In the genomic region with DNA sequence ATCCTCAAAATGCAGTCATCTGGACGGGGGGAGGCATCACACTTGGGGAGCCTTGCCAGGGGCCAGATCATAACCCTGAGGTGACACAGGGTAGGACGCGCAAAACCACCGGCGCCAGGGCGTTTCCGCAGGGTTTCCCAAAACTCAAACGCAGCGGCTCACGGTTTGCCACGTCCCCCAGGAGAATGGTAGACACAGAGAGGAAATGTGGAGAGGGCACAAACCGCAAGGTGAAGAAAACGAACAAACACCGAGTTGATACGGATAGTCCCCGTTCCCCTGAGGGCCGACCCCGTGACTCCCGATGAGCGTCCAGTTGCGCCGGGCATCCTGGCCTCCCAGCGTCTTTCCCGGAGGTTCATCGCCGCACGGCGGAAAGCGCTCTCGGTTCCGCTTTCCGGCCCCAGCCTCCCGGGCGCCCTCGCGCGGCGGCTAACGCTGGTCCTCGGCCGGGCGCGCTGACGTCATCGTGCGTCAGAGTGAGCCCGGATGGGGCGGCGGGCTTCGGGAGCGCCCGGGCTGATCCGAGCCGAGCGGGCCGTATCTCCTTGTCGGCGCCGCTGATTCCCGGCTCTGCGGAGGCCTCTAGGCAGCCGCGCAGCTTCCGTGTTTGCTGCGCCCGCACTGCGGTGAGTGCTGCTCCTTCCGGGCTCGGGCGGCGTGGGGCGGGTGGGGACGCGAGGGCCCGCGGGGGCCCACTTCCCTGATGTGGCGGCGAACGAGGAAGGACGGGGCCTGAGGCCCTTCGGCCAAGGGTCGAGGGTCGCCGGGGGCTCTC, we compare ENCODE assay signal across 1 cellular context.
A peak's percentile ranks its signal among the peaks of the same experiment; 100 is the strongest.
TF ChIP-seq lines count a peak whose summit lies in the region.

A gene (plus strand): TSS at position 467 of the 778 bp plus-strand sequence. CDS start 2,641 bp downstream, outside the sequence.

TF ChIP-seq in HepG2, 621 proteins besides CTCF, POLR2A, EP300 and RAD21 (continued from another document and continues in another):
- TF ChIP-seq, protein P1, sequence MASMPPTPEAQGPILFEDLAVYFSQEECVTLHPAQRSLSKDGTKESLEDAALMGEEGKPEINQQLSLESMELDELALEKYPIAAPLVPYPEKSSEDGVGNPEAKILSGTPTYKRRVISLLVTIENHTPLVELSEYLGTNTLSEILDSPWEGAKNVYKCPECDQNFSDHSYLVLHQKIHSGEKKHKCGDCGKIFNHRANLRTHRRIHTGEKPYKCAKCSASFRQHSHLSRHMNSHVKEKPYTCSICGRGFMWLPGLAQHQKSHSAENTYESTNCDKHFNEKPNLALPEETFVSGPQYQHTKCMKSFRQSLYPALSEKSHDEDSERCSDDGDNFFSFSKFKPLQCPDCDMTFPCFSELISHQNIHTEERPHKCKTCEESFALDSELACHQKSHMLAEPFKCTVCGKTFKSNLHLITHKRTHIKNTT (CRISPR knock-in tag; IDR thresholded peaks at IDR 0.05) = no peak
- TF ChIP-seq SMARCC2 (IDR thresholded peaks at IDR 0.05) = no peak
- peak; percentile 49 for TF ChIP-seq MED8 (CRISPR knock-in tag; IDR thresholded peaks at IDR 0.05; ENCODE audit: insufficient replicate concordance)
- TF ChIP-seq HNF4A (CRISPR knock-in tag; IDR thresholded peaks at IDR 0.05) = peak; percentile 61
- TF ChIP-seq, protein P2, sequence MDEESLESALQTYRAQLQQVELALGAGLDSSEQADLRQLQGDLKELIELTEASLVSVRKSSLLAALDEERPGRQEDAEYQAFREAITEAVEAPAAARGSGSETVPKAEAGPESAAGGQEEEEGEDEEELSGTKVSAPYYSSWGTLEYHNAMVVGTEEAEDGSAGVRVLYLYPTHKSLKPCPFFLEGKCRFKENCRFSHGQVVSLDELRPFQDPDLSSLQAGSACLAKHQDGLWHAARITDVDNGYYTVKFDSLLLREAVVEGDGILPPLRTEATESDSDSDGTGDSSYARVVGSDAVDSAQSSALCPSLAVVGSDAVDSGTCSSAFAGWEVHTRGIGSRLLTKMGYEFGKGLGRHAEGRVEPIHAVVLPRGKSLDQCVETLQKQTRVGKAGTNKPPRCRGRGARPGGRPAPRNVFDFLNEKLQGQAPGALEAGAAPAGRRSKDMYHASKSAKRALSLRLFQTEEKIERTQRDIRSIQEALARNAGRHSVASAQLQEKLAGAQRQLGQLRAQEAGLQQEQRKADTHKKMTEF (CRISPR knock-in tag; IDR thresholded peaks at IDR 0.05) = peak; percentile 91
- TF ChIP-seq, protein P3, sequence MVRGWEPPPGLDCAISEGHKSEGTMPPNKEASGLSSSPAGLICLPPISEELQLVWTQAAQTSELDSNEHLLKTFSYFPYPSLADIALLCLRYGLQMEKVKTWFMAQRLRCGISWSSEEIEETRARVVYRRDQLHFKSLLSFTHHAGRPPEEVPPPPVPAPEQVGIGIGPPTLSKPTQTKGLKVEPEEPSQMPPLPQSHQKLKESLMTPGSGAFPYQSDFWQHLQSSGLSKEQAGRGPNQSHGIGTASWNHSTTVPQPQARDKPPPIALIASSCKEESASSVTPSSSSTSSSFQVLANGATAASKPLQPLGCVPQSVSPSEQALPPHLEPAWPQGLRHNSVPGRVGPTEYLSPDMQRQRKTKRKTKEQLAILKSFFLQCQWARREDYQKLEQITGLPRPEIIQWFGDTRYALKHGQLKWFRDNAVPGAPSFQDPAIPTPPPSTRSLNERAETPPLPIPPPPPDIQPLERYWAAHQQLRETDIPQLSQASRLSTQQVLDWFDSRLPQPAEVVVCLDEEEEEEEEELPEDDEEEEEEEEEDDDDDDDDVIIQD (CRISPR knock-in tag; IDR thresholded peaks at IDR 0.05; ENCODE audit: low read depth) = peak; percentile 26; the same call in 1 of the 2 replicates
- no peak for TF ChIP-seq KDM1A (CRISPR knock-in tag; IDR thresholded peaks at IDR 0.05)
- TF ChIP-seq, protein P4, sequence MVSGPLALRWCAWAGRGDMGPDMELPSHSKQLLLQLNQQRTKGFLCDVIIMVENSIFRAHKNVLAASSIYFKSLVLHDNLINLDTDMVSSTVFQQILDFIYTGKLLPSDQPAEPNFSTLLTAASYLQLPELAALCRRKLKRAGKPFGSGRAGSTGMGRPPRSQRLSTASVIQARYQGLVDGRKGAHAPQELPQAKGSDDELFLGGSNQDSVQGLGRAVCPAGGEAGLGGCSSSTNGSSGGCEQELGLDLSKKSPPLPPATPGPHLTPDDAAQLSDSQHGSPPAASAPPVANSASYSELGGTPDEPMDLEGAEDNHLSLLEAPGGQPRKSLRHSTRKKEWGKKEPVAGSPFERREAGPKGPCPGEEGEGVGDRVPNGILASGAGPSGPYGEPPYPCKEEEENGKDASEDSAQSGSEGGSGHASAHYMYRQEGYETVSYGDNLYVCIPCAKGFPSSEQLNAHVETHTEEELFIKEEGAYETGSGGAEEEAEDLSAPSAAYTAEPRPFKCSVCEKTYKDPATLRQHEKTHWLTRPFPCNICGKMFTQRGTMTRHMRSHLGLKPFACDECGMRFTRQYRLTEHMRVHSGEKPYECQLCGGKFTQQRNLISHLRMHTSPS (CRISPR knock-in tag; IDR thresholded peaks at IDR 0.05; ENCODE audit: low read depth) = peak; percentile 22; the same call in 1 of the 2 replicates
- TF ChIP-seq TOE1 (CRISPR knock-in tag; IDR thresholded peaks at IDR 0.05) = no peak
- TF ChIP-seq, protein P5, sequence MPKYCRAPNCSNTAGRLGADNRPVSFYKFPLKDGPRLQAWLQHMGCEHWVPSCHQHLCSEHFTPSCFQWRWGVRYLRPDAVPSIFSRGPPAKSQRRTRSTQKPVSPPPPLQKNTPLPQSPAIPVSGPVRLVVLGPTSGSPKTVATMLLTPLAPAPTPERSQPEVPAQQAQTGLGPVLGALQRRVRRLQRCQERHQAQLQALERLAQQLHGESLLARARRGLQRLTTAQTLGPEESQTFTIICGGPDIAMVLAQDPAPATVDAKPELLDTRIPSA (CRISPR knock-in tag; IDR thresholded peaks at IDR 0.05; ENCODE audit: borderline replicate concordance) = no peak
- TF ChIP-seq RAD51 (IDR thresholded peaks at IDR 0.05; ENCODE audit: borderline replicate concordance) = no peak
- peak; percentile 71; the same call in 1 of the 2 replicates for TF ChIP-seq ZBTB20 (CRISPR knock-in tag; IDR thresholded peaks at IDR 0.05; ENCODE audit: borderline replicate concordance, low read depth)
- TF ChIP-seq, protein P6, sequence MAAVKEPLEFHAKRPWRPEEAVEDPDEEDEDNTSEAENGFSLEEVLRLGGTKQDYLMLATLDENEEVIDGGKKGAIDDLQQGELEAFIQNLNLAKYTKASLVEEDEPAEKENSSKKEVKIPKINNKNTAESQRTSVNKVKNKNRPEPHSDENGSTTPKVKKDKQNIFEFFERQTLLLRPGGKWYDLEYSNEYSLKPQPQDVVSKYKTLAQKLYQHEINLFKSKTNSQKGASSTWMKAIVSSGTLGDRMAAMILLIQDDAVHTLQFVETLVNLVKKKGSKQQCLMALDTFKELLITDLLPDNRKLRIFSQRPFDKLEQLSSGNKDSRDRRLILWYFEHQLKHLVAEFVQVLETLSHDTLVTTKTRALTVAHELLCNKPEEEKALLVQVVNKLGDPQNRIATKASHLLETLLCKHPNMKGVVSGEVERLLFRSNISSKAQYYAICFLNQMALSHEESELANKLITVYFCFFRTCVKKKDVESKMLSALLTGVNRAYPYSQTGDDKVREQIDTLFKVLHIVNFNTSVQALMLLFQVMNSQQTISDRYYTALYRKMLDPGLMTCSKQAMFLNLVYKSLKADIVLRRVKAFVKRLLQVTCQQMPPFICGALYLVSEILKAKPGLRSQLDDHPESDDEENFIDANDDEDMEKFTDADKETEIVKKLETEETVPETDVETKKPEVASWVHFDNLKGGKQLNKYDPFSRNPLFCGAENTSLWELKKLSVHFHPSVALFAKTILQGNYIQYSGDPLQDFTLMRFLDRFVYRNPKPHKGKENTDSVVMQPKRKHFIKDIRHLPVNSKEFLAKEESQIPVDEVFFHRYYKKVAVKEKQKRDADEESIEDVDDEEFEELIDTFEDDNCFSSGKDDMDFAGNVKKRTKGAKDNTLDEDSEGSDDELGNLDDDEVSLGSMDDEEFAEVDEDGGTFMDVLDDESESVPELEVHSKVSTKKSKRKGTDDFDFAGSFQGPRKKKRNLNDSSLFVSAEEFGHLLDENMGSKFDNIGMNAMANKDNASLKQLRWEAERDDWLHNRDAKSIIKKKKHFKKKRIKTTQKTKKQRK (IDR thresholded peaks at IDR 0.05; ENCODE audit: low read length) = no peak
- TF ChIP-seq, protein P7, sequence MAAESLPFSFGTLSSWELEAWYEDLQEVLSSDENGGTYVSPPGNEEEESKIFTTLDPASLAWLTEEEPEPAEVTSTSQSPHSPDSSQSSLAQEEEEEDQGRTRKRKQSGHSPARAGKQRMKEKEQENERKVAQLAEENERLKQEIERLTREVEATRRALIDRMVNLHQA (CRISPR knock-in tag; IDR thresholded peaks at IDR 0.05) = no peak
- TF ChIP-seq, protein P8, sequence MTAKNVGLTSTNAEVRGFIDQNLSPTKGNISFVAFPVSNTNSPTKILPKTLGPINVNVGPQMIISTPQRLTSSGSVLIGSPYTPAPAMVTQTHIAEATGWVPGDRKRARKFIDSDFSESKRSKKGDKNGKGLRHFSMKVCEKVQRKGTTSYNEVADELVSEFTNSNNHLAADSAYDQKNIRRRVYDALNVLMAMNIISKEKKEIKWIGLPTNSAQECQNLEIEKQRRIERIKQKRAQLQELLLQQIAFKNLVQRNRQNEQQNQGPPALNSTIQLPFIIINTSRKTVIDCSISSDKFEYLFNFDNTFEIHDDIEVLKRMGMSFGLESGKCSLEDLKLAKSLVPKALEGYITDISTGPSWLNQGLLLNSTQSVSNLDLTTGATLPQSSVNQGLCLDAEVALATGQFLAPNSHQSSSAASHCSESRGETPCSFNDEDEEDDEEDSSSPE (CRISPR knock-in tag; IDR thresholded peaks at IDR 0.05) = peak; percentile 56; the same call in 1 of the 2 replicates
- peak; percentile 79; the same call in 1 of the 2 replicates for TF ChIP-seq BORCS8-MEF2B (CRISPR knock-in tag; IDR thresholded peaks at IDR 0.05)
- TF ChIP-seq ZC3H4 (CRISPR knock-in tag; IDR thresholded peaks at IDR 0.05; ENCODE audit: borderline replicate concordance) = 0 out of 2 replicates have a peak, but pooled peaks have one; percentile 1
- peak; percentile 58 for TF ChIP-seq PTBP1 (IDR thresholded peaks at IDR 0.05; ENCODE audit: low read depth, low read length, poor library complexity, severe bottlenecking)
- TF ChIP-seq NFKBIZ (CRISPR knock-in tag; IDR thresholded peaks at IDR 0.05) = no peak
- no peak for TF ChIP-seq MEIS1 (CRISPR knock-in tag; IDR thresholded peaks at IDR 0.05; ENCODE audit: borderline replicate concordance)
- no peak for TF ChIP-seq CHCHD3 (CRISPR knock-in tag; IDR thresholded peaks at IDR 0.05)
- TF ChIP-seq HHEX (CRISPR knock-in tag; IDR thresholded peaks at IDR 0.05) = no peak
- TF ChIP-seq SMAD3 (CRISPR knock-in tag; IDR thresholded peaks at IDR 0.05) = 0 out of 2 replicates have a peak, but pooled peaks have one; percentile 37
- peak; percentile 89 for TF ChIP-seq KAT8 (CRISPR knock-in tag; IDR thresholded peaks at IDR 0.05)
- 0 out of 2 replicates have a peak, but pooled peaks have one; percentile 52 for TF ChIP-seq ZNF20 (CRISPR knock-in tag; IDR thresholded peaks at IDR 0.05)
- TF ChIP-seq TMF1 (CRISPR knock-in tag; IDR thresholded peaks at IDR 0.05; ENCODE audit: low read depth) = no peak
- no peak for TF ChIP-seq TRIM24 (CRISPR knock-in tag; IDR thresholded peaks at IDR 0.05)
- TF ChIP-seq ZNF678 (CRISPR knock-in tag; IDR thresholded peaks at IDR 0.05) = peak; percentile 41; the same call in 1 of the 2 replicates
- TF ChIP-seq THYN1 (CRISPR knock-in tag; IDR thresholded peaks at IDR 0.05; ENCODE audit: borderline replicate concordance, low read depth) = no peak
- TF ChIP-seq ZNF317 (CRISPR knock-in tag; IDR thresholded peaks at IDR 0.05) = peak; percentile 23; the same call in 1 of the 2 replicates
- TF ChIP-seq, protein P9, sequence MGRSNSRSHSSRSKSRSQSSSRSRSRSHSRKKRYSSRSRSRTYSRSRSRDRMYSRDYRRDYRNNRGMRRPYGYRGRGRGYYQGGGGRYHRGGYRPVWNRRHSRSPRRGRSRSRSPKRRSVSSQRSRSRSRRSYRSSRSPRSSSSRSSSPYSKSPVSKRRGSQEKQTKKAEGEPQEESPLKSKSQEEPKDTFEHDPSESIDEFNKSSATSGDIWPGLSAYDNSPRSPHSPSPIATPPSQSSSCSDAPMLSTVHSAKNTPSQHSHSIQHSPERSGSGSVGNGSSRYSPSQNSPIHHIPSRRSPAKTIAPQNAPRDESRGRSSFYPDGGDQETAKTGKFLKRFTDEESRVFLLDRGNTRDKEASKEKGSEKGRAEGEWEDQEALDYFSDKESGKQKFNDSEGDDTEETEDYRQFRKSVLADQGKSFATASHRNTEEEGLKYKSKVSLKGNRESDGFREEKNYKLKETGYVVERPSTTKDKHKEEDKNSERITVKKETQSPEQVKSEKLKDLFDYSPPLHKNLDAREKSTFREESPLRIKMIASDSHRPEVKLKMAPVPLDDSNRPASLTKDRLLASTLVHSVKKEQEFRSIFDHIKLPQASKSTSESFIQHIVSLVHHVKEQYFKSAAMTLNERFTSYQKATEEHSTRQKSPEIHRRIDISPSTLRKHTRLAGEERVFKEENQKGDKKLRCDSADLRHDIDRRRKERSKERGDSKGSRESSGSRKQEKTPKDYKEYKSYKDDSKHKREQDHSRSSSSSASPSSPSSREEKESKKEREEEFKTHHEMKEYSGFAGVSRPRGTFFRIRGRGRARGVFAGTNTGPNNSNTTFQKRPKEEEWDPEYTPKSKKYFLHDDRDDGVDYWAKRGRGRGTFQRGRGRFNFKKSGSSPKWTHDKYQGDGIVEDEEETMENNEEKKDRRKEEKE (IDR thresholded peaks at IDR 0.05) = no peak
- TF ChIP-seq, protein P10, sequence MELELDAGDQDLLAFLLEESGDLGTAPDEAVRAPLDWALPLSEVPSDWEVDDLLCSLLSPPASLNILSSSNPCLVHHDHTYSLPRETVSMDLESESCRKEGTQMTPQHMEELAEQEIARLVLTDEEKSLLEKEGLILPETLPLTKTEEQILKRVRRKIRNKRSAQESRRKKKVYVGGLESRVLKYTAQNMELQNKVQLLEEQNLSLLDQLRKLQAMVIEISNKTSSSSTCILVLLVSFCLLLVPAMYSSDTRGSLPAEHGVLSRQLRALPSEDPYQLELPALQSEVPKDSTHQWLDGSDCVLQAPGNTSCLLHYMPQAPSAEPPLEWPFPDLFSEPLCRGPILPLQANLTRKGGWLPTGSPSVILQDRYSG (CRISPR knock-in tag; IDR thresholded peaks at IDR 0.05) = peak; percentile 35
- no peak for TF ChIP-seq ARID2 (CRISPR knock-in tag; IDR thresholded peaks at IDR 0.05; ENCODE audit: borderline replicate concordance)
- no peak for TF ChIP-seq NR2F1 (CRISPR knock-in tag; IDR thresholded peaks at IDR 0.05)
- no peak for TF ChIP-seq RORA (CRISPR knock-in tag; IDR thresholded peaks at IDR 0.05)
- TF ChIP-seq SALL1 (CRISPR knock-in tag; IDR thresholded peaks at IDR 0.05) = peak; percentile 92
- TF ChIP-seq ZNF577 (CRISPR knock-in tag; IDR thresholded peaks at IDR 0.05; ENCODE audit: borderline replicate concordance, low read depth) = no peak
- TF ChIP-seq, protein P11, sequence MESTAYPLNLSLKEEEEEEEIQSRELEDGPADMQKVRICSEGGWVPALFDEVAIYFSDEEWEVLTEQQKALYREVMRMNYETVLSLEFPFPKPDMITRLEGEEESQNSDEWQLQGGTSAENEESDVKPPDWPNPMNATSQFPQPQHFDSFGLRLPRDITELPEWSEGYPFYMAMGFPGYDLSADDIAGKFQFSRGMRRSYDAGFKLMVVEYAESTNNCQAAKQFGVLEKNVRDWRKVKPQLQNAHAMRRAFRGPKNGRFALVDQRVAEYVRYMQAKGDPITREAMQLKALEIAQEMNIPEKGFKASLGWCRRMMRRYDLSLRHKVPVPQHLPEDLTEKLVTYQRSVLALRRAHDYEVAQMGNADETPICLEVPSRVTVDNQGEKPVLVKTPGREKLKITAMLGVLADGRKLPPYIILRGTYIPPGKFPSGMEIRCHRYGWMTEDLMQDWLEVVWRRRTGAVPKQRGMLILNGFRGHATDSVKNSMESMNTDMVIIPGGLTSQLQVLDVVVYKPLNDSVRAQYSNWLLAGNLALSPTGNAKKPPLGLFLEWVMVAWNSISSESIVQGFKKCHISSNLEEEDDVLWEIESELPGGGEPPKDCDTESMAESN (CRISPR knock-in tag; conservative IDR thresholded peaks at IDR 0.05) = peak; percentile 70; the same call in 1 of the 2 replicates
- TF ChIP-seq NCOA1 (CRISPR knock-in tag; IDR thresholded peaks at IDR 0.05) = no peak
- TF ChIP-seq SNRNP70 (IDR thresholded peaks at IDR 0.05; ENCODE audit: low read depth, low read length) = no peak
- no peak for TF ChIP-seq CENPX (CRISPR knock-in tag; IDR thresholded peaks at IDR 0.05)
